Comparison of ENCODE assay signal across 13 cellular contexts in genomic region chr12:51906452-51907082, GRCh38. TPM values are rescaled to one million over a fixed set of nuclear protein-coding genes. Genes with fewer than 3 reads are reported as not detected.
DNase-seq lines count a peak whose midpoint lies in the region; ATAC-seq, FAIRE-seq and TF ChIP-seq lines count a peak whose summit lies in the region.
"Had no signal": no experiment of that assay in that cellular context is flagged by ENCODE, and none has a peak within 500 bp of the region (broad histone marks: within the 10 kb centered on the region; RNA-seq: fewer than 3 reads in every experiment).

No MANE protein-coding gene starts in this region.

- H3K4me1 Mint-ChIP-seq in astrocyte (ENCODE audit: low read depth, unreplicated experiment), result peaks cover 10% of the 10 kb centered on the region
- H3K4me1 Mint-ChIP-seq: central memory CD8-positive, alpha-beta T cell; IgD-negative memory B cell had no signal

- peak overlapping the region; percentile 30 for H3K27ac Mint-ChIP-seq in astrocyte (ENCODE audit: unreplicated experiment)
- H3K27ac Mint-ChIP-seq: IgD-negative memory B cell had no signal

- H3K4me3 ChIP-seq in AG04449 (ENCODE audit: low read depth, low read length), result peak overlapping the region; percentile 54
- no peak overlapping the region for H3K4me3 ChIP-seq in astrocyte (ENCODE audit: insufficient read depth, low read depth, low read length)
- H3K4me3 ChIP-seq in right atrium auricular region, result peak overlapping the region; percentile 46 to 61
- peak overlapping the region; percentile 70 for H3K4me3 ChIP-seq in psoas muscle
- H3K4me3 ChIP-seq: BLaER1 had no signal

- no peak for DNase-seq in AG04449 (ENCODE audit: low read depth, low spot score)
- DNase-seq in astrocyte (ENCODE audit: low read depth), result no peak
- DNase-seq in right atrium auricular region (ENCODE audit: low spot score), result no peak
- DNase-seq in psoas muscle, result peak in 1 of 2 donors; percentile 69
- DNase-seq in effector CD4-positive, alpha-beta T cell, result no peak
- DNase-seq in GM13977 (ENCODE audit: low spot score), result no peak
- no peak for DNase-seq in activated CD4-positive, alpha-beta T cell treated with anti-CD3 and anti-CD28 coated beads, Interleukin-2, amount 50 U/mL, for 4 hours

- H2AFZ ChIP-seq in astrocyte (ENCODE audit: low read depth, low read length), result peak overlapping the region; percentile 78

- CTCF ChIA-PET in AG04449 (lab: Yijun Ruan, JAX), result interaction anchor here (1.4 to 32.5 kb wide), 3 partner anchors 7 to 79 kb away, joined by 5 to 621 read pairs (median 621); partner anchors contain the start of genes ACVRL1 and ANKRD33

- H3K4me1 ChIP-seq in astrocyte (ENCODE audit: insufficient read depth, low read length), result peaks cover 5% of the 10 kb centered on the region
- peaks cover 0 to 61% of the 10 kb centered on the region in 2 donors for H3K4me1 ChIP-seq in right atrium auricular region
- H3K4me1 ChIP-seq in psoas muscle, result no peaks in the 10 kb centered on the region

- TF ChIP-seq CTCF in AG04449 (IDR thresholded peaks at IDR 0.05; ENCODE audit: insufficient read depth, low read length, missing control alignments) (no peak), astrocyte (IDR thresholded peaks at IDR 0.05; ENCODE audit: insufficient read depth, low read depth, low read length) (no peak), right atrium auricular region (IDR thresholded peaks at IDR 0.05) (no peak), psoas muscle (IDR thresholded peaks at IDR 0.05) (no peak), GM13977 (IDR thresholded peaks at IDR 0.05; ENCODE audit: extremely low read depth, insufficient read depth, missing control alignments) (no peak)

- peak overlapping the region; percentile 89 for H3K4me2 ChIP-seq in astrocyte (ENCODE audit: low read length)
- H3K4me2 ChIP-seq: BLaER1 had no signal

- POLR2A ChIA-PET in AG04449 (lab: Yijun Ruan, JAX), result no interaction called here

- H4K20me1 ChIP-seq in astrocyte (ENCODE audit: insufficient read depth, low read length), result no peaks in the 10 kb centered on the region
- H4K20me1 ChIP-seq: BLaER1 had no signal

- H3K36me3 ChIP-seq in astrocyte (ENCODE audit: insufficient read depth, low read length) (no peaks in the 10 kb centered on the region), right atrium auricular region (no peaks in the 10 kb centered on the region), psoas muscle (ENCODE audit: insufficient read depth in 1 of 2, low read depth in 1 of 2) (no peaks in the 10 kb centered on the region)
- H3K36me3 ChIP-seq: BLaER1 had no signal

- no peak overlapping the region for H3K4me3 Mint-ChIP-seq in astrocyte (ENCODE audit: unreplicated experiment)
- H3K4me3 Mint-ChIP-seq: central memory CD8-positive, alpha-beta T cell; IgD-negative memory B cell had no signal

- 16 to 31% (median 17%) methylated on average over 16 to 23 of the region's 23 CpGs for WGBS in psoas muscle, 3 donors

- H3K9me3 ChIP-seq in astrocyte (ENCODE audit: insufficient read depth, low read depth, low read length) (no peaks in the 10 kb centered on the region), right atrium auricular region (peaks cover 0 to 3% of the 10 kb centered on the region in 2 donors), psoas muscle (no peaks in the 10 kb centered on the region)

- peak overlapping the region; percentile 64 for H3K9ac ChIP-seq in astrocyte (ENCODE audit: low read length)
- H3K9ac ChIP-seq: BLaER1 had no signal

- H3K79me2 ChIP-seq in astrocyte (ENCODE audit: insufficient read depth, low read length), result no peaks in the 10 kb centered on the region

- H3K9me3 Mint-ChIP-seq in astrocyte (ENCODE audit: unreplicated experiment), result peaks cover 2% of the 10 kb centered on the region
- H3K9me3 Mint-ChIP-seq: central memory CD8-positive, alpha-beta T cell; IgD-negative memory B cell had no signal

- H3K27me3 ChIP-seq in astrocyte (ENCODE audit: insufficient read depth, low read length), result no peaks in the 10 kb centered on the region
- no peaks in the 10 kb centered on the region for H3K27me3 ChIP-seq in right atrium auricular region
- H3K27me3 ChIP-seq in psoas muscle (ENCODE audit: insufficient read depth in 3 of 3, low read length in 2 of 3), result peaks cover 0 to 24% (median 9%) of the 10 kb centered on the region in 3 donors

- no peaks in the 10 kb centered on the region for H3K36me3 Mint-ChIP-seq in astrocyte (ENCODE audit: low read depth, unreplicated experiment)

- peaks cover 37% of the 10 kb centered on the region for H3K27me3 Mint-ChIP-seq in astrocyte (ENCODE audit: low read depth, unreplicated experiment)

- H3K27ac ChIP-seq in astrocyte (ENCODE audit: low read depth, low read length) (no peak overlapping the region), right atrium auricular region (peak overlapping the region; percentile 82 to 90), psoas muscle (peak overlapping the region; percentile 73)
- H3K27ac ChIP-seq: BLaER1 had no signal

- FAIRE-seq in astrocyte (lab: Jason Lieb, UNC), result no peak
- FAIRE-seq: urothelium cell line had no signal

- intact Hi-C loops in psoas muscle (cut with DNase I), result no loop called here

- in situ Hi-C loops in GM13977 (cut with MboI; ENCODE audit: low pct_unique_long_range_greater_than_20kb, low sequenced_read_pairs, unreplicated experiment), result no loop called here

- ATAC-seq in psoas muscle (peak in 2 of 4 donors; percentile 27 to 33), HG03159 (IDR thresholded peaks at IDR 0.05; ENCODE audit: unreplicated experiment) (no peak)

RNA-seq across cellular contexts. Expression of gene ACVRL1, which starts 0.7 kb away (rescaled TPM):
- total RNA-seq in astrocyte, result 0.95 and 1.3 TPM in 2 replicates
- total RNA-seq in right atrium auricular region, result 10 to 100 TPM; 48.1 to 57.5 TPM
- total RNA-seq in psoas muscle, result 10 to 100 TPM; 24.1 to 40.8 (median 25.8) TPM
- polyA plus RNA-seq in psoas muscle, result 10 to 100 TPM; 10.8 to 22.8 (median 13.9) TPM
- polyA plus RNA-seq: IgD-negative memory B cell had no signal

RNA-seq across cellular contexts. Expression of gene ANKRD33, which starts 18.7 kb away (rescaled TPM):
- total RNA-seq in astrocyte (not detected in 2 replicates), right atrium auricular region (not detected), psoas muscle (not detected)
- polyA plus RNA-seq in psoas muscle, result under 1 TPM in 1 of 3 donors, not detected in 2; 0.16 TPM
- total RNA-seq: kidney epithelial cell had no signal
- polyA plus RNA-seq: IgD-negative memory B cell had no signal

RNA-seq across cellular contexts. Expression of gene ACVR1B, which starts 44.9 kb away (rescaled TPM):
- total RNA-seq in astrocyte (13.8 and 15.4 TPM in 2 replicates), right atrium auricular region (10 to 100 TPM in 1 of 2 donors, 1 to 10 TPM in 1; 8.2 to 12.5 TPM), psoas muscle (10 to 100 TPM; 10.5 to 16.6 (median 14.0) TPM)
- 10 to 100 TPM in 1 of 3 donors, 1 to 10 TPM in 2; 5.8 to 14.9 (median 6.0) TPM for polyA plus RNA-seq in psoas muscle

RNA-seq across cellular contexts. Expression of gene FIGNL2, which starts 58.0 kb away (rescaled TPM):
- total RNA-seq in astrocyte, result 5.0 and 6.7 TPM in 2 replicates
- total RNA-seq in right atrium auricular region, result under 1 TPM; 0.19 to 0.24 TPM
- total RNA-seq in psoas muscle, result under 1 TPM; 0.17 to 0.20 (median 0.18) TPM
- polyA plus RNA-seq in psoas muscle, result under 1 TPM; 0.01 to 0.08 (median 0.04) TPM
- polyA plus RNA-seq: IgD-negative memory B cell had no signal

Comparison
In these comparisons a context has a peak if more than half of its experiments do, and no peak if none do; other contexts are left out.
1. RNA of gene ACVRL1, which starts 0.7 kb away (total RNA-seq): 48.1 to 57.5 TPM in right atrium auricular region and 24.1 to 40.8 TPM in psoas muscle; 0.95 to 1.3 TPM in astrocyte; every median in the first group is over 10 times any median in the second.